Comparison of ENCODE assay signal across 10 cellular contexts in genomic region chr12:114480309-114481199, GRCh38.
DNase-seq lines count a peak whose midpoint lies in the region; ATAC-seq and TF ChIP-seq lines count a peak whose summit lies in the region.
"Had no signal": no experiment of that assay in that cellular context is flagged by ENCODE, and none has a peak within 500 bp of the region (broad histone marks: within the 10 kb centered on the region; RNA-seq: fewer than 3 reads in every experiment).

No MANE protein-coding gene starts in this region.

- H3K4me1 ChIP-seq in right atrium auricular region (peaks cover 0 to 30% of the 10 kb centered on the region in 2 donors), prostate gland (replicated peaks) (no peaks in the 10 kb centered on the region)

- H3K27me3 ChIP-seq in right atrium auricular region (peaks cover 0 to 5% of the 10 kb centered on the region in 2 donors), prostate gland (replicated peaks; ENCODE audit: insufficient read depth) (peaks cover 24% of the 10 kb centered on the region)

- peak overlapping the region; percentile 26 for H3K9ac ChIP-seq in SK-N-MC (ENCODE audit: insufficient read length)

- no peak for ATAC-seq in HG03460 (IDR thresholded peaks at IDR 0.05; ENCODE audit: unreplicated experiment)
- ATAC-seq in HG03097 (IDR thresholded peaks at IDR 0.05; ENCODE audit: low FRiP score, unreplicated experiment): no peak

- WGBS in prostate gland: 4% methylated on average over 35 of the region's 35 CpGs

- peak; percentile 23 for DNase-seq in ELF-1 (ENCODE audit: low read depth, low spot score)
- DNase-seq in SK-N-MC (ENCODE audit: low read depth, low spot score): no peak
- no peak for DNase-seq in right atrium auricular region (ENCODE audit: low spot score)
- no peak for DNase-seq in prostate gland (ENCODE audit: low spot score)
- DNase-seq in SW480 (ENCODE audit: low spot score): no peak
- DNase-seq in activated CD4-positive, alpha-beta T cell treated with anti-CD3 and anti-CD28 coated beads, Interleukin-2, amount 50 U/mL, for 48 hours: no peak
- DNase-seq: cortex of kidney; stimulated activated CD4-positive, alpha-beta T cell treated with anti-CD3 and anti-CD28 coated beads, Interleukin-2, amount 100 ng/mL, for 48 hours had no signal

- TF ChIP-seq CTCF in right atrium auricular region (IDR thresholded peaks at IDR 0.05) (no peak), prostate gland (IDR thresholded peaks at IDR 0.05) (no peak)

- H3K27ac ChIP-seq in SK-N-MC (no peak overlapping the region), right atrium auricular region (peak overlapping the region; percentile 41 to 52), prostate gland (no peak overlapping the region)

- no peaks in the 10 kb centered on the region for H3K36me3 ChIP-seq in SK-N-MC (ENCODE audit: insufficient read depth, low read length)
- H3K36me3 ChIP-seq in right atrium auricular region: no peaks in the 10 kb centered on the region
- H3K36me3 ChIP-seq in prostate gland: no peaks in the 10 kb centered on the region

- intact Hi-C loops in prostate gland (cut with DNase I): no loop called here

- H3K9me3 ChIP-seq in SK-N-MC (ENCODE audit: low read depth, low read length): no peaks in the 10 kb centered on the region
- no peaks in the 10 kb centered on the region for H3K9me3 ChIP-seq in right atrium auricular region
- H3K9me3 ChIP-seq in prostate gland: no peaks in the 10 kb centered on the region

- H3K4me3 ChIP-seq in SK-N-MC (peak overlapping the region; percentile 73), right atrium auricular region (peak overlapping the region; percentile 45 to 50), prostate gland (peak overlapping the region; percentile 11 to 13)

- no peak for TF ChIP-seq POLR2A in prostate gland (IDR thresholded peaks at IDR 0.05)

Comparison
In these comparisons a context has a peak if more than half of its experiments do, and no peak if none do; other contexts are left out.
1. H3K27ac ChIP-seq: peak in right atrium auricular region (2 of 2); none in SK-N-MC (single experiment) and prostate gland (0 of 2).
2. H3K4me3 ChIP-seq: peak in every context shown above with its lines; median percentile 73 in SK-N-MC; 48 in right atrium auricular region; 12 in prostate gland.